Comparison of ENCODE assay signal across 21 cellular contexts in genomic region chr2:70050631-70051425, GRCh38.
"Had no signal": no experiment of that assay in that cellular context is flagged by ENCODE, and none has a peak within 500 bp of the region (broad histone marks: within the 10 kb centered on the region; RNA-seq: fewer than 3 reads in every experiment).

No MANE protein-coding gene starts in this region.

- H3K4me3 ChIP-seq: gastrocnemius medialis, left lung, ovary, psoas muscle, sigmoid colon, stomach, thyroid gland had no signal

- H3K4me3 Mint-ChIP-seq: naive thymus-derived CD8-positive, alpha-beta T cell; nephron progenitor cell; stimulated activated effector memory CD8-positive, alpha-beta T cell treated with anti-CD3 and anti-CD28 coated beads, Interleukin-12 subunit alpha, Interleukin-12 subunit beta, amount 100 ng/mL, for 72 hours; type B pancreatic cell had no signal

- H3K4me1 ChIP-seq: sigmoid colon had no signal

- ATAC-seq: gastrocnemius medialis; left lung; naive thymus-derived CD8-positive, alpha-beta T cell; psoas muscle; right cardiac atrium; stimulated activated effector memory CD8-positive, alpha-beta T cell treated with anti-CD3 and anti-CD28 coated beads, Interleukin-12 subunit alpha, Interleukin-12 subunit beta, amount 100 ng/mL, for 72 hours had no signal

- H3K27me3 Mint-ChIP-seq: naive thymus-derived CD8-positive, alpha-beta T cell; type B pancreatic cell had no signal

- DNase-seq: cortex of kidney; foreskin fibroblast; gastrocnemius medialis; left lung; mammary epithelial cell; naive thymus-derived CD8-positive, alpha-beta T cell; nephron progenitor cell; occipital lobe; ovary; posterior cingulate gyrus; psoas muscle; right cardiac atrium; sigmoid colon; stimulated activated CD4-positive, alpha-beta T cell treated with anti-CD3 and anti-CD28 coated beads, Interleukin-2, amount 100 ng/mL, for 24 hours; stimulated activated CD4-positive, alpha-beta T cell treated with anti-CD3 and anti-CD28 coated beads, Interleukin-4, amount 100 ng/mL, for 24 hours; stimulated activated naive CD4-positive, alpha-beta T cell treated with Interleukin-2 at 50 U/mL for 16 hours; stomach; thyroid gland had no signal

- H3K36me3 ChIP-seq: ovary had no signal

- H3K27ac ChIP-seq: gastrocnemius medialis, left lung, ovary, psoas muscle, sigmoid colon, stomach, thyroid gland had no signal

- H3K9me3 Mint-ChIP-seq: naive thymus-derived CD8-positive, alpha-beta T cell; nephron progenitor cell; stimulated activated effector memory CD8-positive, alpha-beta T cell treated with anti-CD3 and anti-CD28 coated beads, Interleukin-12 subunit alpha, Interleukin-12 subunit beta, amount 100 ng/mL, for 72 hours; type B pancreatic cell had no signal

- H3K9me3 ChIP-seq: gastrocnemius medialis, left lung, ovary, psoas muscle, sigmoid colon, stomach, thyroid gland had no signal

- FAIRE-seq: keratinocyte had no signal

- H3K27me3 ChIP-seq: gastrocnemius medialis, left lung, ovary, sigmoid colon, stomach, thyroid gland had no signal

- H3K27ac Mint-ChIP-seq: nephron progenitor cell, type B pancreatic cell had no signal
